ENCODE assay signal across 1 cellular context in genomic region chrX:150616863-150617198, GRCh38.
TF ChIP-seq lines count a peak whose summit lies in the region.

No MANE protein-coding gene starts in this region.

TF ChIP-seq in WTC11, 78 proteins besides CTCF, POLR2A, EP300 and RAD21 (continued from another document):
- TF ChIP-seq PRDM15 (CRISPR knock-in tag; IDR thresholded peaks at IDR 0.05) (no peak), FOXP4 (CRISPR knock-in tag; IDR thresholded peaks at IDR 0.05) (no peak), ZNF281 (CRISPR knock-in tag; IDR thresholded peaks at IDR 0.05) (no peak)
